In genomic region chr12:94769040-94769420, GRCh38 we compare ENCODE assay signal across 10 cellular contexts.
DNase-seq lines count a peak whose midpoint lies in the region; ATAC-seq and TF ChIP-seq lines count a peak whose summit lies in the region.
"Had no signal": no experiment of that assay in that cellular context is flagged by ENCODE, and none has a peak within 500 bp of the region (broad histone marks: within the 10 kb centered on the region; RNA-seq: fewer than 3 reads in every experiment).

No MANE protein-coding gene starts in this region.

- H2AK5ac ChIP-seq in mesendoderm (ENCODE audit: low read length), result no peak overlapping the region

- H2BK15ac ChIP-seq in mesendoderm (replicated peaks; ENCODE audit: low read depth), result no peak overlapping the region

- H3K4me1 ChIP-seq in adipocyte (ENCODE audit: control insufficient read depth, insufficient read depth, low read length) (peaks cover 7% of the 10 kb centered on the region), mesendoderm (ENCODE audit: control insufficient read depth, low read depth, low read length) (no peaks in the 10 kb centered on the region), esophagus squamous epithelium (peaks cover 0 to 5% (median 0%) of the 10 kb centered on the region in 3 donors)

- no peaks in the 10 kb centered on the region for H3K79me1 ChIP-seq in mesendoderm (ENCODE audit: low read length)

- no peak overlapping the region for H2BK5ac ChIP-seq in mesendoderm (ENCODE audit: low read length)

- no peak overlapping the region for H3K56ac ChIP-seq in mesendoderm (ENCODE audit: low read length)

- H2BK120ac ChIP-seq in mesendoderm (ENCODE audit: low read depth, low read length), result no peak overlapping the region

- H3K27me3 ChIP-seq in adipocyte (replicated peaks; ENCODE audit: control insufficient read depth, insufficient read depth, low read length) (peaks cover 16% of the 10 kb centered on the region), mesendoderm (ENCODE audit: insufficient read depth, low read length, poor library complexity) (no peaks in the 10 kb centered on the region), esophagus squamous epithelium (no peaks in the 10 kb centered on the region)
- H3K27me3 ChIP-seq: SJSA1 had no signal

- no peak overlapping the region for H4K5ac ChIP-seq in mesendoderm (ENCODE audit: low read length)

- no peak overlapping the region for H4K8ac ChIP-seq in mesendoderm (ENCODE audit: low read depth, low read length)

- no peak for TF ChIP-seq CTCF in esophagus squamous epithelium (IDR thresholded peaks at IDR 0.05)

- H3K4me3 ChIP-seq in GM08714 (ENCODE audit: low read length), result peak overlapping the region; percentile 69
- no peak overlapping the region for H3K4me3 ChIP-seq in adipocyte (ENCODE audit: low read length)
- no peak overlapping the region for H3K4me3 ChIP-seq in mesendoderm (ENCODE audit: low read length)
- no peak overlapping the region for H3K4me3 ChIP-seq in esophagus squamous epithelium
- H3K4me3 ChIP-seq: SJSA1 had no signal

- intact Hi-C loops in esophagus squamous epithelium (cut with DNase I), result loop anchor here (10.0 kb wide), 1 partner anchor 224 kb away; no protein-coding TSS in a partner anchor

- peak; percentile 5 for DNase-seq in adipocyte (ENCODE audit: low read depth)
- no peak for DNase-seq in mesendoderm
- DNase-seq in esophagus squamous epithelium (lab: John Stamatoyannopoulos, UW), result no peak
- DNase-seq in NK-92 (lab: John Stamatoyannopoulos, UW; ENCODE audit: unreplicated experiment), result no peak
- DNase-seq in LoVo (ENCODE audit: low spot score), result no peak
- DNase-seq: activated naive CD4-positive, alpha-beta T cell had no signal

- no CpG with 5 or more reads among the region's 8 CpGs for WGBS in mesendoderm (ENCODE audit: extremely low coverage, insufficient coverage, low lambda C conversion rate)
- 57 to 77% methylated on average over 8 of the region's 8 CpGs for WGBS in esophagus squamous epithelium, 2 donors

- H3K4ac ChIP-seq in mesendoderm (ENCODE audit: low read depth, low read length), result no peak overlapping the region

- no peak overlapping the region for H3K4me2 ChIP-seq in mesendoderm (ENCODE audit: low read length)

- H3K18ac ChIP-seq in mesendoderm (ENCODE audit: low read length), result no peak overlapping the region

- no peak for TF ChIP-seq POLR2A in esophagus squamous epithelium (IDR thresholded peaks at IDR 0.05)

- no peaks in the 10 kb centered on the region for H3K79me2 ChIP-seq in mesendoderm (ENCODE audit: control insufficient read depth, insufficient read depth, low read length)

- H3K9ac ChIP-seq in adipocyte (ENCODE audit: low read length), result no peak overlapping the region
- H3K9ac ChIP-seq in mesendoderm (ENCODE audit: low read length), result no peak overlapping the region

- H3K27ac ChIP-seq in mesendoderm (ENCODE audit: low read depth, low read length) (no peak overlapping the region), esophagus squamous epithelium (no peak overlapping the region)
- H3K27ac ChIP-seq: SJSA1 had no signal

- no peak overlapping the region for H3K23ac ChIP-seq in mesendoderm (ENCODE audit: low read length)

- peak; percentile 82 for ATAC-seq in GM19455 (IDR thresholded peaks at IDR 0.05; ENCODE audit: unreplicated experiment)
- peak; percentile 72 for ATAC-seq in HG03097 (IDR thresholded peaks at IDR 0.05; ENCODE audit: low FRiP score, unreplicated experiment)

- H3K9me3 ChIP-seq in adipocyte (ENCODE audit: control insufficient read depth, low read length) (peaks cover 6% of the 10 kb centered on the region), esophagus squamous epithelium (no peaks in the 10 kb centered on the region)
- H3K9me3 ChIP-seq: SJSA1 had no signal

- H3K36me3 ChIP-seq in adipocyte (ENCODE audit: control insufficient read depth, insufficient read depth, low read length, severe bottlenecking) (no peaks in the 10 kb centered on the region), mesendoderm (ENCODE audit: control insufficient read depth, insufficient read depth, low read length) (no peaks in the 10 kb centered on the region), esophagus squamous epithelium (no peaks in the 10 kb centered on the region)
- H3K36me3 ChIP-seq: SJSA1 had no signal
